In the genomic region with DNA sequence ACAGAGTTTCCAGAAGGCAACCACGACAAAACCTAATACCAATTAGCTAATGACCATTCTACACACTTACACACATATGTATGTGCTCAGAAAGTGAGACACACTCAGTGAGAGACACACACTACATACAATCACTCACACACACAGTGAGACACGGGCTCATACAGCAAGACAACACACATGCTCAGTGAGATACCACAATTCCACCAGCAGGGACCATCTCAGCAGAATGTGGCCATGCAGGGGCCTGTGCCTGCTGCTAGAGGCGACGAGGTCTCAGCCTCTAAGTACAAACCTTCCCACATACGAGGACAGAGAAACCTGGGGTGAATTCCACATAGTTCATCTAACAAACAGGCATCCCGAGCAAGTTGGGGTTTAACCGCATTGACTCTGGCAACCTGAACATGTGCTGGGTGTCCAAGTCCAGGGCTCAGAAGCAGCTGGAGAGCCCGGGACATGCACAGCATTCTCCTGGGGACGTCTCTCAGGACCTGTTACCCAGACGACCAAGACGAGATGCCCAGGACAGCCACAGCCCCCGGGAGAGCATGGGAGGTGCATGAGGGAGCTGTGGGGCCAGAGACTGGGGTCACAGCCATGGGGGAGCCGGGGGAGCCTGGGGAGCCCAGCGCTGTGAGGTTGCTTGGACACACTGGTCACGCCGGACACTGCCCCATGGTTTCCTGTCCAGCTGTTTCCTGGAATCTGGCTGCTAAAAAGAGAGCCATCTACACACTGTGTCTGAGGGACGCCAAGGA, we compare ENCODE assay signal across 20 cellular contexts.
DNase-seq lines count a peak whose midpoint lies in the region; ATAC-seq, FAIRE-seq and TF ChIP-seq lines count a peak whose summit lies in the region.
"Had no signal": no experiment of that assay in that cellular context is flagged by ENCODE, and none has a peak within 500 bp of the region (broad histone marks: within the 10 kb centered on the region; RNA-seq: fewer than 3 reads in every experiment).

No MANE protein-coding gene starts in this region.

- no peak for TF ChIP-seq RAD21 in HepG2 (CRISPR knock-in tag; IDR thresholded peaks at IDR 0.05)

- H2BK12ac ChIP-seq in neuronal stem cell (ENCODE audit: low read length): no peak overlapping the region

- H3K4ac ChIP-seq in neuronal stem cell (ENCODE audit: low read length): no peak overlapping the region

- no peak overlapping the region for H2BK120ac ChIP-seq in neuronal stem cell (ENCODE audit: low read depth, low read length)

- TF ChIP-seq EP300 in HepG2 (IDR thresholded peaks at IDR 0.05; ENCODE audit: low read depth in 2 of 2, low read length in 2 of 2): no peak
- no peak for TF ChIP-seq EP300 in HepG2 (CRISPR knock-in tag; IDR thresholded peaks at IDR 0.05; ENCODE audit: borderline replicate concordance)

- in situ Hi-C loops in HepG2 (cut with HindIII; ENCODE audit: extremely low pct_ligation_motif_present, low pct_unique_long_range_greater_than_20kb): loop anchor here (25.0 kb wide), 1 partner anchor 298 kb away; no protein-coding TSS in a partner anchor

- WGBS in HepG2 (ENCODE audit: low lambda C conversion rate): 67% methylated on average over 7 of the region's 17 CpGs
- 40% methylated on average over 4 of the region's 17 CpGs for WGBS in right lobe of liver (ENCODE audit: insufficient coverage, low coverage, low lambda C conversion rate, missing lambda C conversion rate)
- whole genome bisulfite sequencing in neuronal stem cell (ENCODE audit: extremely low coverage in 2 of 2, insufficient read length in 2 of 2, insufficient replicate concordance in 1 of 2), 2 donors: no CpG with 5 or more reads among the region's 17 CpGs
- 61 to 64% methylated on average over 17 of the region's 17 CpGs for WGBS in aorta, 2 donors
- 72 to 79% methylated on average over 13 to 16 of the region's 17 CpGs for WGBS in thyroid gland, 2 donors

- H3K4me1 ChIP-seq in HepG2 (ENCODE audit: insufficient read depth, low read length) (no peaks in the 10 kb centered on the region), right lobe of liver (no peaks in the 10 kb centered on the region), RWPE2 (ENCODE audit: insufficient read depth, poor library complexity, severe bottlenecking) (no peaks in the 10 kb centered on the region), neuronal stem cell (ENCODE audit: control insufficient read depth in 2 of 2, insufficient read depth in 1 of 2, low read depth in 1 of 2, low read length in 2 of 2) (peaks cover 0 to 3% of the 10 kb centered on the region in 2 donors), aorta (ENCODE audit: control insufficient read depth in 1 of 2, insufficient read depth in 2 of 2, low read length in 2 of 2) (no peaks in the 10 kb centered on the region), thyroid gland (no peaks in the 10 kb centered on the region)

- no peak for FAIRE-seq in HepG2 (lab: Jason Lieb, UNC)
- FAIRE-seq: D721Med, GM12892 had no signal

- TF ChIP-seq CTCF in HepG2 (CRISPR knock-in tag; IDR thresholded peaks at IDR 0.05) (no peak), right lobe of liver (IDR thresholded peaks at IDR 0.05) (no peak), RWPE2 (IDR thresholded peaks at IDR 0.05; ENCODE audit: poor library complexity, severe bottlenecking) (no peak), thyroid gland (IDR thresholded peaks at IDR 0.05) (no peak)

- H3K36me3 ChIP-seq in HepG2 (replicated peaks in 1 of 2; ENCODE audit: control insufficient read depth in 1 of 2, insufficient read depth in 2 of 2, low read length in 2 of 2): no peaks in the 10 kb centered on the region
- no peaks in the 10 kb centered on the region for H3K36me3 ChIP-seq in right lobe of liver
- no peaks in the 10 kb centered on the region for H3K36me3 ChIP-seq in RWPE2 (ENCODE audit: low read depth)
- H3K36me3 ChIP-seq in neuronal stem cell (replicated peaks in 1 of 2; ENCODE audit: control insufficient read depth in 2 of 2, insufficient read depth in 2 of 2, low read length in 2 of 2): no peaks in the 10 kb centered on the region
- no peaks in the 10 kb centered on the region for H3K36me3 ChIP-seq in aorta (ENCODE audit: control insufficient read depth in 1 of 2, insufficient read depth in 2 of 2, low read length in 1 of 2)
- no peaks in the 10 kb centered on the region for H3K36me3 ChIP-seq in thyroid gland

- H2AFZ ChIP-seq in HepG2 (ENCODE audit: low read length) (no peak overlapping the region), neuronal stem cell (ENCODE audit: low read length) (no peak overlapping the region)
- H2AFZ ChIP-seq: GM23338 had no signal

- H3K27me3 ChIP-seq in HepG2 (ENCODE audit: control insufficient read depth in 1 of 2, insufficient read depth in 2 of 2, low read length in 2 of 2) (no peaks in the 10 kb centered on the region), right lobe of liver (no peaks in the 10 kb centered on the region), RWPE2 (ENCODE audit: insufficient read depth, poor library complexity, severe bottlenecking) (no peaks in the 10 kb centered on the region), neuronal stem cell (ENCODE audit: control insufficient read depth in 3 of 3, insufficient read depth in 3 of 3, low read depth in 1 of 3, low read length in 3 of 3) (peaks cover 0 to 15% (median 0%) of the 10 kb centered on the region in 3 experiments), aorta (ENCODE audit: control insufficient read depth in 1 of 2, insufficient read depth in 2 of 2, low read length in 1 of 2) (no peaks in the 10 kb centered on the region), thyroid gland (no peaks in the 10 kb centered on the region)

- H4K8ac ChIP-seq in neuronal stem cell (ENCODE audit: low read depth, low read length): no peak overlapping the region

- peaks cover 2% of the 10 kb centered on the region for H3K79me1 ChIP-seq in neuronal stem cell (ENCODE audit: low read depth, low read length)

- POLR2A ChIA-PET in HepG2 (lab: Yijun Ruan, JAX): no interaction called here

- CTCF ChIA-PET in HepG2 (lab: Yijun Ruan, JAX; ENCODE audit: low intra/inter-chr PET ratio, low total read pairs): no interaction called here

- peak overlapping the region; percentile 48 for H3K18ac ChIP-seq in neuronal stem cell (ENCODE audit: low read length)

- TF ChIP-seq POLR2A in HepG2 (IDR thresholded peaks at IDR 0.05; ENCODE audit: insufficient read depth in 1 of 2, low read depth in 2 of 2, low read length in 2 of 2): no peak
- TF ChIP-seq POLR2A in right lobe of liver (IDR thresholded peaks at IDR 0.05): no peak
- no peak for TF ChIP-seq POLR2A in thyroid gland (IDR thresholded peaks at IDR 0.05)

- no peak overlapping the region for H2BK15ac ChIP-seq in neuronal stem cell (ENCODE audit: low read length)

- no peaks in the 10 kb centered on the region for H3K79me2 ChIP-seq in HepG2 (ENCODE audit: insufficient read depth, low read length)

- H3K23ac ChIP-seq in neuronal stem cell (ENCODE audit: low read depth, low read length, poor library complexity): no peak overlapping the region

- no peaks in the 10 kb centered on the region; the same call in 1 of the 2 replicates for H4K20me1 ChIP-seq in HepG2 (ENCODE audit: insufficient read depth, low read length)

- no peak overlapping the region for H4K91ac ChIP-seq in neuronal stem cell (ENCODE audit: low read depth, low read length, poor library complexity)

- no peak overlapping the region for H3K4me3 ChIP-seq in HepG2 (replicated peaks in 1 of 3; ENCODE audit: insufficient read depth in 1 of 3, low read depth in 2 of 3, low read length in 3 of 3)
- no peak overlapping the region for H3K4me3 ChIP-seq in right lobe of liver
- H3K4me3 ChIP-seq in RWPE2 (ENCODE audit: severe bottlenecking): no peak overlapping the region
- H3K4me3 ChIP-seq in neuronal stem cell (ENCODE audit: low read length in 2 of 2): no peak overlapping the region
- no peak overlapping the region for H3K4me3 ChIP-seq in aorta (ENCODE audit: low read length in 2 of 2)
- H3K4me3 ChIP-seq in thyroid gland (replicated peaks in 1 of 3): no peak overlapping the region
- H3K4me3 ChIP-seq: GM23338 had no signal

- no peak overlapping the region for H3K9ac ChIP-seq in HepG2 (ENCODE audit: insufficient read depth, low read depth, low read length)
- H3K9ac ChIP-seq in neuronal stem cell (ENCODE audit: low read depth, low read length, poor library complexity): no peak overlapping the region

- no peak overlapping the region for H2BK5ac ChIP-seq in neuronal stem cell (ENCODE audit: low read length)

- BruUV-seq in HepG2 (replicated peaks; lab: Mats Ljungman, UMichigan): no TSS peak

- H3K9me3 ChIP-seq in HepG2 (ENCODE audit: low read length) (no peaks in the 10 kb centered on the region), right lobe of liver (no peaks in the 10 kb centered on the region), RWPE2 (ENCODE audit: severe bottlenecking) (peaks cover 2% of the 10 kb centered on the region), neuronal stem cell (replicated peaks in 1 of 2; ENCODE audit: control insufficient read depth in 2 of 2, insufficient read depth in 1 of 2, low read depth in 1 of 2, low read length in 2 of 2) (peaks cover 5 to 16% of the 10 kb centered on the region in 2 donors), aorta (ENCODE audit: control insufficient read depth, low read length) (no peaks in the 10 kb centered on the region), thyroid gland (no peaks in the 10 kb centered on the region)

- intact Hi-C loops in HepG2 (cut with micrococcal nuclease; ENCODE audit: unreplicated experiment) (no loop called here), right lobe of liver (cut with DNase I) (no loop called here), aorta (cut with DNase I) (loop anchor here in 1 of 2 donors (10.0 kb wide), 1 partner anchor 59 kb away; no protein-coding TSS in a partner anchor), thyroid gland (cut with DNase I) (no loop called here)

- DNase-seq in HepG2 (ENCODE audit: low spot score) (no peak), right lobe of liver (no peak), RWPE2 (ENCODE audit: low spot score) (peak; percentile 34), neuronal stem cell (ENCODE audit: low spot score) (no peak), aorta (peak; percentile 20 to 63), thyroid gland (no peak), NCI-H1694 (lab: John Stamatoyannopoulos, UW) (no peak), DMS79 (lab: John Stamatoyannopoulos, UW) (no peak)
- DNase-seq: 8988T; ACHN; CD4-positive, alpha-beta memory T cell; COR-L47; DMS153; DND-41; GDM1; H9 had no signal

- H3K27ac ChIP-seq in HepG2 (ENCODE audit: extremely low read length, insufficient read depth, low read length) (no peak overlapping the region), right lobe of liver (no peak overlapping the region), RWPE2 (ENCODE audit: poor library complexity, severe bottlenecking) (no peak overlapping the region), neuronal stem cell (replicated peaks; ENCODE audit: low read length) (no peak overlapping the region), aorta (ENCODE audit: low read depth in 1 of 2, low read length in 2 of 2) (no peak overlapping the region), thyroid gland (no peak overlapping the region)
- H3K27ac ChIP-seq: C4-2B had no signal

- peak overlapping the region; percentile 42 for H3K14ac ChIP-seq in neuronal stem cell (ENCODE audit: low read length)

- no peak overlapping the region for H2AK5ac ChIP-seq in neuronal stem cell (ENCODE audit: low read depth, low read length)

- H3K4me2 ChIP-seq in HepG2 (ENCODE audit: low read depth, low read length) (no peak overlapping the region), neuronal stem cell (ENCODE audit: insufficient read depth, low read length, poor library complexity, severe bottlenecking) (no peak overlapping the region)
- H3K4me2 ChIP-seq: GM23338 had no signal

- ATAC-seq in HepG2: peak; percentile 60
- ATAC-seq in right lobe of liver: no peak
- no peak for ATAC-seq in RWPE2 (ENCODE audit: low read depth)
- ATAC-seq in aorta (ENCODE audit: low FRiP score): no peak
- ATAC-seq: GM23338 had no signal

Comparison
In these comparisons a context has a peak if more than half of its experiments do, and no peak if none do; other contexts are left out.
1. DNase-seq: peak in RWPE2 (single experiment) and aorta (2 of 2); none in HepG2 (single experiment), right lobe of liver (0 of 3), neuronal stem cell (single experiment), thyroid gland (0 of 2), NCI-H1694 (single experiment) and DMS79 (single experiment).